ENCODE assay signal across 30 cellular contexts in the genomic region with DNA sequence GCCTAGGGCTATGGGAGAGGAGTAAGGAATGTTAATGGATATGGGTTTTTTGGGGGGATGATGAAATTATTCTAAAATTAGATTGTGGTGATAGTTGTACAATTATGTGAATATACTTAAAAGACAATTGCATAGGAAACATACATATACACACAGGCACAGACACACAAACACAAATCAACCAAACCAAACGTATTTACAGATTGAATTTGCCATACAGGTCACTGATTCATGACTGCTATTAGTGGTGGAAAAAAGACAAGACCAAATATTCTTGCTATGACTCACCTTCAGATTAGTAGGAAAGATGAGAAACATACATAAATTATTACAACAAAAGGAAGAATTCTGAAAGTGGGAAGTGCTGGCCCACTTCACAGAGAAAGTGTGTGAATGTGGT.
A peak's percentile ranks its signal among the peaks of the same experiment; 100 is the strongest.
DNase-seq lines count a peak whose midpoint lies in the region; ATAC-seq, FAIRE-seq and TF ChIP-seq lines count a peak whose summit lies in the region.
"Had no signal": no experiment of that assay in that cellular context is flagged by ENCODE, and none has a peak within 500 bp of the region (broad histone marks: within the 10 kb centered on the region; RNA-seq: fewer than 3 reads in every experiment).

No MANE protein-coding gene starts in this region.

- H3K36me3 ChIP-seq in RWPE2 (ENCODE audit: low read depth), result no peaks in the 10 kb centered on the region
- no peaks in the 10 kb centered on the region for H3K36me3 ChIP-seq in mucosa of descending colon (ENCODE audit: low read depth)
- H3K36me3 ChIP-seq: MG63, pancreas had no signal

- DNase-seq in HCEC 1CT (peak; percentile 21), RWPE2 (ENCODE audit: low spot score) (no peak), epithelial cell of esophagus (ENCODE audit: low read depth) (peak; percentile 5), retinal pigment epithelial cell (ENCODE audit: low read depth) (peak; percentile 19), D721Med (ENCODE audit: insufficient read length, low spot score) (no peak), mucosa of descending colon (no peak), activated T-cell treated with anti-CD3 and anti-CD28 coated beads for 4 hours (no peak)
- DNase-seq: activated CD4-positive, alpha-beta memory T cell treated with anti-CD3 and anti-CD28 coated beads, Interleukin-2, amount 10 ng/mL, durations not matched to agents 7 days and 5 days; activated CD8-positive, alpha-beta memory T cell treated with anti-CD3 and anti-CD28 coated beads, Interleukin-2, amount 50 U/mL, for 48 hours; activated naive CD4-positive, alpha-beta T cell treated with anti-CD3 and anti-CD28 coated beads, Interleukin-2, amount 50 U/mL, for 16 hours; C1 segment of cervical spinal cord; Calu3; head of caudate nucleus; kidney glomerular epithelial cell; MG63; NCI-H2029; NCI-H2227 treated with DMSO at 0.1 percent for 48 hours; NCI-H69; nephron progenitor cell; pancreas; right cardiac atrium; stimulated activated CD4-positive, alpha-beta T cell treated with anti-CD3 and anti-CD28 coated beads, Interleukin-4, amount 100 ng/mL, for 24 hours; substantia nigra; T-helper 17 cell had no signal

- H3K9me3 ChIP-seq in RWPE2 (ENCODE audit: severe bottlenecking) (no peaks in the 10 kb centered on the region), mucosa of descending colon (no peaks in the 10 kb centered on the region)
- H3K9me3 ChIP-seq: MG63, pancreas had no signal

- no peak overlapping the region for H3K27ac ChIP-seq in RWPE2 (ENCODE audit: poor library complexity, severe bottlenecking)
- H3K27ac ChIP-seq: pancreas had no signal

- H3K27me3 ChIP-seq in RWPE2 (ENCODE audit: insufficient read depth, poor library complexity, severe bottlenecking), result no peaks in the 10 kb centered on the region
- H3K27me3 ChIP-seq: MG63, pancreas had no signal

- intact Hi-C loops in mucosa of descending colon (cut with DNase I, micrococcal nuclease), result no loop called here

- H3K4me3 ChIP-seq in RWPE2 (ENCODE audit: severe bottlenecking), result no peak overlapping the region
- no peak overlapping the region for H3K4me3 ChIP-seq in epithelial cell of esophagus (ENCODE audit: low read length)
- no peak overlapping the region for H3K4me3 ChIP-seq in retinal pigment epithelial cell (ENCODE audit: low read length)
- H3K4me3 ChIP-seq in mucosa of descending colon, result no peak overlapping the region
- H3K4me3 ChIP-seq: GM12878, lung, MG63, pancreas had no signal

- ATAC-seq in RWPE2 (ENCODE audit: low read depth) (peak; percentile 55; the same call in 1 of the 3 replicates), mucosa of descending colon (no peak)
- ATAC-seq: activated CD4-positive, CD25-positive, alpha-beta regulatory T cell treated with anti-CD3 and anti-CD28 coated beads, Interleukin-2, amount 50 U/mL, for 24 hours; activated T-helper 17 cell treated with anti-CD3 and anti-CD28 coated beads, Interleukin-2, amount 50 U/mL, for 72 hours; GM12878; pancreas; right cardiac atrium; stimulated activated effector memory CD8-positive, alpha-beta T cell treated with anti-CD3 and anti-CD28 coated beads, Interleukin-12 subunit alpha, Interleukin-12 subunit beta, amount 100 ng/mL, for 72 hours; T-helper 17 cell had no signal

- no peak for FAIRE-seq in D721Med (lab: Jason Lieb, UNC)
- FAIRE-seq: endothelial cell of umbilical vein, GM12878, pancreas had no signal

- TF ChIP-seq CTCF in RWPE2 (IDR thresholded peaks at IDR 0.05; ENCODE audit: poor library complexity, severe bottlenecking) (no peak), epithelial cell of esophagus (IDR thresholded peaks at IDR 0.05; ENCODE audit: insufficient read depth, low read depth, low read length, missing control alignments) (no peak), retinal pigment epithelial cell (conservative IDR thresholded peaks at IDR 0.05; ENCODE audit: low read depth, low read length) (no peak), D721Med (IDR thresholded peaks at IDR 0.05; ENCODE audit: insufficient read depth, missing control alignments) (no peak), mucosa of descending colon (IDR thresholded peaks at IDR 0.05) (no peak)

- H3K4me1 ChIP-seq in RWPE2 (ENCODE audit: insufficient read depth, poor library complexity, severe bottlenecking) (peaks cover 10% of the 10 kb centered on the region), mucosa of descending colon (ENCODE audit: low read depth) (no peaks in the 10 kb centered on the region)
- H3K4me1 ChIP-seq: pancreas had no signal

Comparison
In these comparisons a context has a peak if more than half of its experiments do, and no peak if none do; other contexts are left out.
1. DNase-seq: peak in HCEC 1CT (single experiment), epithelial cell of esophagus (single experiment) and retinal pigment epithelial cell (single experiment); none in RWPE2 (single experiment), D721Med (single experiment), mucosa of descending colon (0 of 3) and activated T-cell treated with anti-CD3 and anti-CD28 coated beads for 4 hours (single experiment).